In genomic region chr1:223394706-223395105, GRCh38 we compare ENCODE assay signal across 32 cellular contexts. TPM values are rescaled to one million over a fixed set of nuclear protein-coding genes. Genes with fewer than 3 reads are reported as not detected.
"Had no signal": no experiment of that assay in that cellular context is flagged by ENCODE, and none has a peak within 500 bp of the region (broad histone marks: within the 10 kb centered on the region; RNA-seq: fewer than 3 reads in every experiment).

No MANE protein-coding gene starts in this region.

- H3K4me1 Mint-ChIP-seq: mesothelial cell of epicardium, naive B cell had no signal

- H3K4me3 ChIP-seq: coronary artery, dorsolateral prefrontal cortex, esophagus squamous epithelium, gastrocnemius medialis, heart right ventricle, left lung, lower lobe of right lung, mucosa of descending colon had no signal

- H3K4me3 Mint-ChIP-seq: mesothelial cell of epicardium had no signal

- H3K4me1 ChIP-seq: gastrocnemius medialis, left lung, lower lobe of right lung had no signal

- FAIRE-seq: colon, endothelial cell of umbilical vein, islet of Langerhans, keratinocyte had no signal

- H3K27ac Mint-ChIP-seq: mesothelial cell of epicardium, naive B cell had no signal

- H3K27ac ChIP-seq: coronary artery, dorsolateral prefrontal cortex, esophagus squamous epithelium, gastrocnemius medialis, heart right ventricle, left lung, lower lobe of right lung had no signal

- ATAC-seq: gastrocnemius medialis, left ventricle myocardium superior had no signal

- H3K9me3 ChIP-seq: gastrocnemius medialis, heart right ventricle, left lung, lower lobe of right lung, mucosa of descending colon had no signal

- H3K36me3 Mint-ChIP-seq: mesothelial cell of epicardium had no signal

- H3K36me3 ChIP-seq: esophagus squamous epithelium, gastrocnemius medialis, heart right ventricle, left lung, lower lobe of right lung had no signal

- DNase-seq: dermis blood vessel endothelial cell; dorsolateral prefrontal cortex; effector CD4-positive, alpha-beta T cell; effector memory CD4-positive, alpha-beta T cell; esophagus squamous epithelium; foreskin fibroblast; foreskin melanocyte; gastrocnemius medialis; glutamatergic neuron; head of caudate nucleus; heart right ventricle; hippocampal formation; left cardiac atrium; left ventricle myocardium superior; lower lobe of right lung; mesenchymal stem cell; mucosa of descending colon; naive B cell had no signal

RNA-seq across cellular contexts. Expression of gene CCDC185, which starts 1.5 kb away (rescaled TPM):
- total RNA-seq: endothelial cell of umbilical vein, epithelial cell of proximal tubule, gastrocnemius medialis, glomerular endothelial cell, heart right ventricle, kidney epithelial cell, left lung, left ventricle myocardium superior, lower leg skin, lower lobe of right lung, lung microvascular endothelial cell, mesenteric fat pad, mesothelial cell of epicardium, mucosa of descending colon, myocyte had no signal
- polyA plus RNA-seq: endothelial cell of umbilical vein, heart right ventricle, keratinocyte had no signal

RNA-seq across cellular contexts. Expression of gene SUSD4, which starts 30.7 kb away (rescaled TPM):
- total RNA-seq: endothelial cell of umbilical vein, glomerular endothelial cell, mesenteric fat pad had no signal
- polyA plus RNA-seq: endothelial cell of umbilical vein had no signal
